Comparison of ENCODE assay signal across 25 cellular contexts in genomic region chr1:40715660-40716059, GRCh38. TPM values are rescaled to one million over a fixed set of nuclear protein-coding genes. Genes with fewer than 3 reads are reported as not detected.
DNase-seq lines count a peak whose midpoint lies in the region; ATAC-seq and TF ChIP-seq lines count a peak whose summit lies in the region.
"Had no signal": no experiment of that assay in that cellular context is flagged by ENCODE, and none has a peak within 500 bp of the region (broad histone marks: within the 10 kb centered on the region; RNA-seq: fewer than 3 reads in every experiment).

No MANE protein-coding gene starts in this region.

- H3K36me3 ChIP-seq in breast epithelium (no peaks in the 10 kb centered on the region), sigmoid colon (no peaks in the 10 kb centered on the region)

- H3K27ac Mint-ChIP-seq in MCF 10A (ENCODE audit: low read depth, unreplicated experiment) (peak overlapping the region; percentile 10), neural crest cell (ENCODE audit: unreplicated experiment) (no peak overlapping the region)
- H3K27ac Mint-ChIP-seq: H9 had no signal

- TF ChIP-seq POLR2A in breast epithelium (IDR thresholded peaks at IDR 0.05) = no peak
- TF ChIP-seq POLR2A in sigmoid colon (IDR thresholded peaks at IDR 0.05) = no peak

- H3K27me3 Mint-ChIP-seq in MCF 10A (ENCODE audit: insufficient read depth, unreplicated experiment) = no peaks in the 10 kb centered on the region
- no peaks in the 10 kb centered on the region for H3K27me3 Mint-ChIP-seq in neural crest cell (ENCODE audit: low read depth)
- H3K27me3 Mint-ChIP-seq: CD4-positive, CD25-positive, alpha-beta regulatory T cell had no signal

- no peak overlapping the region for H3K4me3 ChIP-seq in breast epithelium
- H3K4me3 ChIP-seq in sigmoid colon = no peak overlapping the region
- H3K4me3 ChIP-seq: lung had no signal

- H3K36me3 Mint-ChIP-seq in MCF 10A (ENCODE audit: insufficient read depth, unreplicated experiment) = peaks cover 25% of the 10 kb centered on the region
- no peaks in the 10 kb centered on the region for H3K36me3 Mint-ChIP-seq in neural crest cell (ENCODE audit: low read depth)

- H3K4me3 Mint-ChIP-seq in MCF 10A (ENCODE audit: unreplicated experiment) (no peak overlapping the region), neural crest cell (peak overlapping the region; percentile 55)
- H3K4me3 Mint-ChIP-seq: H9 had no signal

- peak; percentile 69 for ATAC-seq in left lobe of liver
- ATAC-seq: activated CD4-positive, CD25-positive, alpha-beta regulatory T cell treated with anti-CD3 and anti-CD28 coated beads, Interleukin-2, amount 50 U/mL, for 24 hours had no signal

- POLR2A ChIA-PET in MCF 10A (lab: Yijun Ruan, JAX) = interaction anchor here (19.5 kb wide), 1 partner anchor 19 kb away, joined by 633 read pairs; the partner anchor contains the start of gene NFYC

- DNase-seq in MCF 10A (ENCODE audit: unreplicated experiment) = no peak
- no peak for DNase-seq in breast epithelium (ENCODE audit: low spot score in 2 of 2)
- DNase-seq in left lobe of liver (ENCODE audit: low spot score) = no peak
- no peak for DNase-seq in neural crest cell (ENCODE audit: low read depth, low spot score)
- no peak for DNase-seq in central memory CD4-positive, alpha-beta T cell
- no peak for DNase-seq in activated CD4-positive, alpha-beta T cell treated with anti-CD3 and anti-CD28 coated beads, Interleukin-2, amount 50 U/mL, for 1 hour
- no peak for DNase-seq in sigmoid colon
- DNase-seq in NCI-H446 treated with DMSO at 0.1 percent for 48 hours (lab: John Stamatoyannopoulos, UW) = no peak
- DNase-seq: 8988T; activated CD4-positive, alpha-beta T cell treated with anti-CD3 and anti-CD28 coated beads, Interleukin-2, amount 50 U/mL, for 48 hours; activated T-cell treated with anti-CD3 and anti-CD28 coated beads, Interleukin-2, amount 50 U/mL, for 48 hours; Calu3; CD4-positive, CD25-positive, alpha-beta regulatory T cell; glutamatergic neuron; H9; NCI-H1417 treated with DMSO at 0.1 percent for 48 hours; NCI-H2029 treated with DMSO at 0.1 percent for 48 hours; NCI-H526; OCI-M1; stimulated activated CD4-positive, alpha-beta T cell treated with anti-CD3 and anti-CD28 coated beads, Interleukin-4, amount 100 ng/mL, for 1 hour; T-helper 1 cell; trophoblast cell had no signal

- H3K27ac ChIP-seq in breast epithelium = no peak overlapping the region
- H3K27ac ChIP-seq in sigmoid colon = peak overlapping the region in 1 of 4 donors; percentile 33
- H3K27ac ChIP-seq: KMS-11 had no signal

- BruUV-seq in MCF 10A (replicated peaks; lab: Mats Ljungman, UMichigan) = no TSS peak

- CTCF ChIA-PET in MCF 10A (lab: Yijun Ruan, JAX) = interaction anchor here (2.4 kb wide), 1 partner anchor 183 kb away, joined by 6 read pairs; the partner anchor contains the start of gene ZNF684

- H3K4me1 Mint-ChIP-seq in MCF 10A (ENCODE audit: insufficient read depth, unreplicated experiment) (peaks cover 27% of the 10 kb centered on the region), neural crest cell (peaks cover 24% of the 10 kb centered on the region)

- no peak for TF ChIP-seq CTCF in MCF 10A (IDR thresholded peaks at IDR 0.05; ENCODE audit: unreplicated experiment)
- TF ChIP-seq CTCF in breast epithelium (IDR thresholded peaks at IDR 0.05) = no peak
- no peak for TF ChIP-seq CTCF in neural crest cell (conservative IDR thresholded peaks at IDR 0.05)
- no peak for TF ChIP-seq CTCF in sigmoid colon (IDR thresholded peaks at IDR 0.05)

- H3K27me3 ChIP-seq in breast epithelium = no peaks in the 10 kb centered on the region
- no peaks in the 10 kb centered on the region for H3K27me3 ChIP-seq in sigmoid colon

- no peak for TF ChIP-seq EP300 in sigmoid colon (IDR thresholded peaks at IDR 0.05)

- H3K9me3 Mint-ChIP-seq in MCF 10A (ENCODE audit: unreplicated experiment) (no peaks in the 10 kb centered on the region), neural crest cell (no peaks in the 10 kb centered on the region)
- H3K9me3 Mint-ChIP-seq: CD4-positive, CD25-positive, alpha-beta regulatory T cell; H9 had no signal

- H3K4me1 ChIP-seq in breast epithelium = peaks cover 0 to 8% of the 10 kb centered on the region in 2 donors
- H3K4me1 ChIP-seq in sigmoid colon = peaks cover 0 to 95% (median 73%) of the 10 kb centered on the region in 4 donors

- intact Hi-C loops in MCF 10A (cut with micrococcal nuclease) (no loop called here), breast epithelium (cut with DNase I; ENCODE audit: low total_unique reads) (no loop called here), sigmoid colon (cut with DNase I) (no loop called here)

- whole genome bisulfite sequencing in sigmoid colon, 2 donors = 19 to 65% methylated on average over 3 of the region's 3 CpGs

- no peaks in the 10 kb centered on the region for H3K9me3 ChIP-seq in breast epithelium
- H3K9me3 ChIP-seq in sigmoid colon = no peaks in the 10 kb centered on the region

RNA-seq across cellular contexts. Expression of gene NFYC, which starts 24.2 kb away (rescaled TPM):
- total RNA-seq in MCF 10A (2022) (66.4 and 69.6 TPM in 2 replicates), breast epithelium (10 to 100 TPM; 42.7 to 69.7 (median 55.7) TPM), left lobe of liver (26.8 TPM), neural crest cell (67.2 and 73.1 TPM in 2 replicates), sigmoid colon (10 to 100 TPM; 38.0 to 53.5 (median 42.1) TPM)
- polyA plus RNA-seq in sigmoid colon = 10 to 100 TPM; 39.0 to 42.9 (median 41.8) TPM

RNA-seq across cellular contexts. Expression of gene RIMS3, which starts 50.2 kb away (rescaled TPM):
- total RNA-seq in MCF 10A (2022) (0.29 and 0.58 TPM in 2 replicates), breast epithelium (1 to 10 TPM in 2 of 3 donors, under 1 TPM in 1; 0.64 to 4.4 (median 2.6) TPM), left lobe of liver (1.0 TPM), neural crest cell (22.4 and 22.9 TPM in 2 replicates), sigmoid colon (1 to 10 TPM; 4.3 to 9.7 (median 5.7) TPM)
- polyA plus RNA-seq in sigmoid colon = 10 to 100 TPM in 1 of 3 donors, 1 to 10 TPM in 2; 1.2 to 13.7 (median 6.7) TPM
